Comparison of ENCODE assay signal across 16 cellular contexts in genomic region chr2:67798536-67799160, GRCh38.
DNase-seq lines count a peak whose midpoint lies in the region; ATAC-seq, FAIRE-seq and TF ChIP-seq lines count a peak whose summit lies in the region.
"Had no signal": no experiment of that assay in that cellular context is flagged by ENCODE, and none has a peak within 500 bp of the region (broad histone marks: within the 10 kb centered on the region; RNA-seq: fewer than 3 reads in every experiment).

No MANE protein-coding gene starts in this region.

- H3K9me3 ChIP-seq in endothelial cell of umbilical vein (replicated peaks; ENCODE audit: control insufficient read depth, insufficient read depth, low read length) (no peaks in the 10 kb centered on the region), upper lobe of right lung (no peaks in the 10 kb centered on the region)
- H3K9me3 ChIP-seq: BE2C had no signal

- no peak overlapping the region for H3K9ac ChIP-seq in endothelial cell of umbilical vein (replicated peaks; ENCODE audit: extremely low read depth, insufficient read depth, low read length)
- H3K9ac ChIP-seq: GM23248 had no signal

- no peak overlapping the region for H2AFZ ChIP-seq in endothelial cell of umbilical vein (ENCODE audit: low read depth, low read length)
- H2AFZ ChIP-seq: GM23248 had no signal

- peaks cover 6% of the 10 kb centered on the region for H3K27me3 Mint-ChIP-seq in mesothelial cell of epicardium (ENCODE audit: low read depth)

- dilution Hi-C loops in endothelial cell of umbilical vein (cut with MboI; ENCODE audit: extremely low pct_ligation_motif_present, low sequenced_read_pairs), result no loop called here

- no peak overlapping the region for H3K4me2 ChIP-seq in endothelial cell of umbilical vein (ENCODE audit: insufficient read depth, low read length)

- no peaks in the 10 kb centered on the region for H3K36me3 ChIP-seq in endothelial cell of umbilical vein (ENCODE audit: control insufficient read depth in 2 of 2, extremely low read depth in 1 of 2, insufficient read depth in 2 of 2, low read length in 2 of 2)
- no peaks in the 10 kb centered on the region for H3K36me3 ChIP-seq in upper lobe of right lung
- H3K36me3 ChIP-seq: BE2C had no signal

- H3K79me2 ChIP-seq in endothelial cell of umbilical vein (ENCODE audit: control insufficient read depth, insufficient read depth, low read length), result no peaks in the 10 kb centered on the region

- TF ChIP-seq CTCF in endothelial cell of umbilical vein (IDR thresholded peaks at IDR 0.05; ENCODE audit: extremely low read depth in 1 of 2, insufficient read depth in 1 of 2, low read depth in 1 of 2, low read length in 2 of 2) (no peak), mesothelial cell of epicardium (IDR thresholded peaks at IDR 0.05; ENCODE audit: unreplicated experiment) (no peak), upper lobe of right lung (IDR thresholded peaks at IDR 0.05) (no peak)

- no peaks in the 10 kb centered on the region for H3K9me1 ChIP-seq in endothelial cell of umbilical vein (replicated peaks; ENCODE audit: control insufficient read depth, extremely low read depth, insufficient read depth, low read length)

- H4K20me1 ChIP-seq in endothelial cell of umbilical vein (replicated peaks; ENCODE audit: control insufficient read depth, extremely low read depth, insufficient read depth, low read length), result no peaks in the 10 kb centered on the region

- no peak for TF ChIP-seq POLR2A in endothelial cell of umbilical vein (IDR thresholded peaks at IDR 0.05; ENCODE audit: low read depth, low read length)

- no peak overlapping the region for H3K4me3 Mint-ChIP-seq in mesothelial cell of epicardium
- H3K4me3 Mint-ChIP-seq: CD4-positive, alpha-beta memory T cell had no signal

- no peak overlapping the region for H3K27ac ChIP-seq in endothelial cell of umbilical vein (ENCODE audit: insufficient read depth, low read depth, low read length)
- peak overlapping the region; percentile 37 for H3K27ac ChIP-seq in upper lobe of right lung
- H3K27ac ChIP-seq: GM23248 had no signal

- peaks cover 21% of the 10 kb centered on the region for H3K4me1 Mint-ChIP-seq in mesothelial cell of epicardium
- H3K4me1 Mint-ChIP-seq: CD4-positive, alpha-beta memory T cell had no signal

- no peak overlapping the region for H3K4me3 ChIP-seq in endothelial cell of umbilical vein (replicated peaks in 1 of 3; ENCODE audit: insufficient read depth in 1 of 3, low read depth in 1 of 3, low read length in 3 of 3)
- no peak overlapping the region for H3K4me3 ChIP-seq in upper lobe of right lung
- H3K4me3 ChIP-seq: GM23248, K562 had no signal

- no TSS peak for BruUV-seq in endothelial cell of umbilical vein (replicated peaks; lab: Mats Ljungman, UMichigan)

- no peaks in the 10 kb centered on the region for H3K9me3 Mint-ChIP-seq in mesothelial cell of epicardium

- peak overlapping the region; percentile 78 for H3K27ac Mint-ChIP-seq in mesothelial cell of epicardium
- H3K27ac Mint-ChIP-seq: CD4-positive, alpha-beta memory T cell had no signal

- FAIRE-seq in endothelial cell of umbilical vein (lab: Jason Lieb, UNC), result peak; percentile 12
- FAIRE-seq: GM12892, HTR-8/SVneo had no signal

- DNase-seq in NCI-H69 (lab: John Stamatoyannopoulos, UW) (peak; percentile 4), endothelial cell of umbilical vein (ENCODE audit: low read depth, low spot score) (peak; percentile 52), mesothelial cell of epicardium (ENCODE audit: low spot score in 2 of 2, unreplicated experiment in 2 of 2) (no peak), upper lobe of right lung (no peak), EL (no peak), NCI-H2171 treated with DMSO at 0.1 percent for 48 hours (lab: John Stamatoyannopoulos, UW) (no peak), SKM-1 treated with dmso at 0.1 percent for 144 hours (lab: John Stamatoyannopoulos, UW; ENCODE audit: unreplicated experiment) (no peak)
- DNase-seq: BE2C; CD4-positive, alpha-beta memory T cell; GDM1; NCI-H146; RPMI8226 had no signal

- CTCF ChIA-PET in endothelial cell of umbilical vein (lab: Charles Lee), result no interaction called here

- no peak for ATAC-seq in upper lobe of right lung
- ATAC-seq: K562 had no signal

- peaks cover 17% of the 10 kb centered on the region for H3K4me1 ChIP-seq in endothelial cell of umbilical vein (ENCODE audit: control insufficient read depth, extremely low read depth, insufficient read depth, low read length)
- H3K4me1 ChIP-seq in upper lobe of right lung, result peaks cover 14% of the 10 kb centered on the region

- POLR2A ChIA-PET in endothelial cell of umbilical vein (lab: Charles Lee), result no interaction called here

- H3K27me3 ChIP-seq in endothelial cell of umbilical vein (ENCODE audit: control insufficient read depth in 2 of 2, insufficient read depth in 2 of 2, low read length in 2 of 2) (no peaks in the 10 kb centered on the region), upper lobe of right lung (no peaks in the 10 kb centered on the region)
- H3K27me3 ChIP-seq: BE2C had no signal

- intact Hi-C loops in endothelial cell of umbilical vein (cut with micrococcal nuclease), result loop anchor here (1.0 kb wide), 1 partner anchor 27 kb away; no protein-coding TSS in a partner anchor
- intact Hi-C loops in upper lobe of right lung (cut with DNase I), result no loop called here

- H3K36me3 Mint-ChIP-seq in mesothelial cell of epicardium, result no peaks in the 10 kb centered on the region
- H3K36me3 Mint-ChIP-seq: CD4-positive, alpha-beta memory T cell had no signal

TF ChIP-seq in endothelial cell of umbilical vein, 7 proteins besides CTCF, POLR2A, EP300 and RAD21:
- TF ChIP-seq MAX (IDR thresholded peaks at IDR 0.05; ENCODE audit: insufficient read depth, insufficient read length), result no peak
- TF ChIP-seq FOS (IDR thresholded peaks at IDR 0.05; ENCODE audit: borderline replicate concordance, insufficient read depth, low read length), result no peak
- TF ChIP-seq MYC (IDR thresholded peaks at IDR 0.05; ENCODE audit: low read depth, low read length), result no peak
- TF ChIP-seq GATA2 (IDR thresholded peaks at IDR 0.05; ENCODE audit: insufficient read depth, insufficient read length, low read depth, low read length), result no peak
- TF ChIP-seq JUN (IDR thresholded peaks at IDR 0.05; ENCODE audit: borderline replicate concordance, insufficient read depth, insufficient read length, low read depth), result no peak
- TF ChIP-seq POLR2AphosphoS5 (IDR thresholded peaks at IDR 0.05; ENCODE audit: insufficient read depth, low read depth, low read length), result no peak
- TF ChIP-seq EZH2 (IDR thresholded peaks at IDR 0.05; ENCODE audit: borderline replicate concordance, low read depth, low read length, severe bottlenecking), result no peak
TF ChIP-seq in endothelial cell of umbilical vein: peak in this region for 0.

Comparison
In these comparisons a context has a peak if more than half of its experiments do, and no peak if none do; other contexts are left out.
1. DNase-seq: peak in NCI-H69 (single experiment) and endothelial cell of umbilical vein (single experiment); none in mesothelial cell of epicardium (0 of 2), upper lobe of right lung (single experiment), EL (single experiment), NCI-H2171 treated with DMSO at 0.1 percent for 48 hours (single experiment) and SKM-1 treated with dmso at 0.1 percent for 144 hours (single experiment).